In genomic region chr16:49010879-49011278, GRCh38 we compare ENCODE assay signal across 21 cellular contexts.
A peak's percentile ranks its signal among the peaks of the same experiment; 100 is the strongest.
DNase-seq lines count a peak whose midpoint lies in the region; ATAC-seq and TF ChIP-seq lines count a peak whose summit lies in the region.
"Had no signal": no experiment of that assay in that cellular context is flagged by ENCODE, and none has a peak within 500 bp of the region (broad histone marks: within the 10 kb centered on the region; RNA-seq: fewer than 3 reads in every experiment).

No MANE protein-coding gene starts in this region.

- H3K9ac ChIP-seq in neuronal stem cell (ENCODE audit: low read depth, low read length, poor library complexity) = no peak overlapping the region
- H3K9ac ChIP-seq: BLaER1 treated with 17β-estradiol and CSF1 and Interleukin-3, amounts not matched to agents 10 nM and 100 nM had no signal

- peak overlapping the region; percentile 56 for H3K18ac ChIP-seq in neuronal stem cell (ENCODE audit: low read length)

- intact Hi-C loops in uterus (cut with DNase I; ENCODE audit: low total_unique reads) = no loop called here
- intact Hi-C loops in Caco-2 (cut with micrococcal nuclease; ENCODE audit: unreplicated experiment) = no loop called here

- no peak overlapping the region for H2BK15ac ChIP-seq in neuronal stem cell (ENCODE audit: low read length)

- no peak overlapping the region for H3K4me3 ChIP-seq in coronary artery
- H3K4me3 ChIP-seq in neuronal stem cell (ENCODE audit: low read length in 2 of 2) = no peak overlapping the region
- H3K4me3 ChIP-seq in uterus = no peak overlapping the region
- no peak overlapping the region for H3K4me3 ChIP-seq in Caco-2 (ENCODE audit: low read depth, low read length)
- H3K4me3 ChIP-seq: A549; BLaER1 treated with 17β-estradiol and CSF1 and Interleukin-3, amounts not matched to agents 10 nM and 100 nM; GM12878 had no signal

- H3K9me3 Mint-ChIP-seq in Caco-2 (ENCODE audit: unreplicated experiment) = no peaks in the 10 kb centered on the region

- no peak overlapping the region for H3K4me2 ChIP-seq in neuronal stem cell (ENCODE audit: insufficient read depth, low read length, poor library complexity, severe bottlenecking)
- H3K4me2 ChIP-seq: A549; BLaER1 treated with 17β-estradiol and CSF1 and Interleukin-3, amounts not matched to agents 10 nM and 100 nM had no signal

- no peak overlapping the region for H2BK12ac ChIP-seq in neuronal stem cell (ENCODE audit: low read length)

- no peak overlapping the region for H4K8ac ChIP-seq in neuronal stem cell (ENCODE audit: low read depth, low read length)

- no peak for TF ChIP-seq CTCF in coronary artery (IDR thresholded peaks at IDR 0.05)
- no peak for TF ChIP-seq CTCF in uterus (IDR thresholded peaks at IDR 0.05)
- TF ChIP-seq CTCF in Caco-2 (IDR thresholded peaks at IDR 0.05; ENCODE audit: insufficient read depth in 1 of 2, low read depth in 1 of 2, low read length in 1 of 2, severe bottlenecking in 1 of 2, unreplicated experiment in 1 of 2) = no peak

- H3K36me3 Mint-ChIP-seq in Caco-2 (ENCODE audit: insufficient read depth, unreplicated experiment) = no peaks in the 10 kb centered on the region
- H3K36me3 Mint-ChIP-seq: CD8-positive, alpha-beta T cell had no signal

- no peak overlapping the region for H3K27ac Mint-ChIP-seq in Caco-2 (ENCODE audit: unreplicated experiment)
- H3K27ac Mint-ChIP-seq: B cell; CD4-positive, alpha-beta T cell; CD8-positive, alpha-beta T cell had no signal

- DNase-seq in coronary artery (ENCODE audit: low spot score) = peak; percentile 49
- no peak for DNase-seq in neuronal stem cell (ENCODE audit: low spot score)
- no peak for DNase-seq in uterus
- DNase-seq in Caco-2 = no peak
- DNase-seq in activated naive CD4-positive, alpha-beta T cell treated with Interleukin-2 at 50 U/mL for 16 hours = no peak
- DNase-seq: AML-193; CD4-positive, alpha-beta T cell; CD8-positive, alpha-beta T cell; DMS 273 treated with DMSO at 0.1 percent for 48 hours; DMS153; DMS53; DMS79; DND-41; GDM1 had no signal

- no peak for ATAC-seq in GM21360 (IDR thresholded peaks at IDR 0.05; ENCODE audit: unreplicated experiment)
- ATAC-seq: A549; CD8-positive, alpha-beta T cell; GM12878 had no signal

- peak overlapping the region; percentile 49 for H3K14ac ChIP-seq in neuronal stem cell (ENCODE audit: low read length)

- BruUV-seq in Caco-2 (replicated peaks; lab: Mats Ljungman, UMichigan) = no TSS peak

- H3K4ac ChIP-seq in neuronal stem cell (ENCODE audit: low read length) = no peak overlapping the region

- H3K36me3 ChIP-seq in neuronal stem cell (replicated peaks in 1 of 2; ENCODE audit: control insufficient read depth in 2 of 2, insufficient read depth in 2 of 2, low read length in 2 of 2) = no peaks in the 10 kb centered on the region
- H3K36me3 ChIP-seq in uterus = no peaks in the 10 kb centered on the region
- no peaks in the 10 kb centered on the region for H3K36me3 ChIP-seq in Caco-2 (ENCODE audit: control insufficient read depth, insufficient read depth, low read length)
- H3K36me3 ChIP-seq: BLaER1 treated with 17β-estradiol and CSF1 and Interleukin-3, amounts not matched to agents 10 nM and 100 nM had no signal

- H3K4me1 ChIP-seq in neuronal stem cell (ENCODE audit: control insufficient read depth in 2 of 2, insufficient read depth in 1 of 2, low read depth in 1 of 2, low read length in 2 of 2) (peaks cover 0 to 8% of the 10 kb centered on the region in 2 donors), uterus (peaks cover 0 to 10% of the 10 kb centered on the region in 2 donors), Caco-2 (0 out of 2 replicates have a peak, but pooled peaks cover 4% of the 10 kb centered on the region)
- H3K4me1 ChIP-seq: A549 had no signal

- WGBS in neuronal stem cell (ENCODE audit: extremely low coverage in 2 of 2, insufficient read length in 2 of 2, insufficient replicate concordance in 1 of 2), 2 donors = no CpG with 5 or more reads among the region's 7 CpGs

- CTCF ChIA-PET in Caco-2 (lab: Charles Lee) = no interaction called here

- no peaks in the 10 kb centered on the region for H3K27me3 Mint-ChIP-seq in Caco-2 (ENCODE audit: insufficient read depth, unreplicated experiment)
- H3K27me3 Mint-ChIP-seq: B cell; CD4-positive, alpha-beta T cell had no signal

- H3K23ac ChIP-seq in neuronal stem cell (ENCODE audit: low read depth, low read length, poor library complexity) = no peak overlapping the region

- no peak overlapping the region for H2AFZ ChIP-seq in neuronal stem cell (ENCODE audit: low read length)

- H3K27me3 ChIP-seq in neuronal stem cell (ENCODE audit: control insufficient read depth in 3 of 3, insufficient read depth in 3 of 3, low read depth in 1 of 3, low read length in 3 of 3) (no peaks in the 10 kb centered on the region), uterus (no peaks in the 10 kb centered on the region), Caco-2 (replicated peaks; ENCODE audit: control insufficient read depth, insufficient read depth, low read length) (no peaks in the 10 kb centered on the region)
- H3K27me3 ChIP-seq: BLaER1 treated with 17β-estradiol and CSF1 and Interleukin-3, amounts not matched to agents 10 nM and 100 nM had no signal

- POLR2A ChIA-PET in Caco-2 (lab: Charles Lee) = no interaction called here

- no peaks in the 10 kb centered on the region for H3K79me1 ChIP-seq in neuronal stem cell (ENCODE audit: low read depth, low read length)

- H3K27ac ChIP-seq in coronary artery = no peak overlapping the region
- H3K27ac ChIP-seq in neuronal stem cell (replicated peaks; ENCODE audit: low read length) = no peak overlapping the region
- peak overlapping the region; percentile 45 to 60 for H3K27ac ChIP-seq in uterus
- H3K27ac ChIP-seq: 22Rv1; A549; BLaER1 treated with 17β-estradiol and CSF1 and Interleukin-3, amounts not matched to agents 10 nM and 100 nM; C4-2B had no signal

- no peaks in the 10 kb centered on the region for H3K4me1 Mint-ChIP-seq in Caco-2 (ENCODE audit: low read depth, unreplicated experiment)
- H3K4me1 Mint-ChIP-seq: B cell had no signal

- H3K9me3 ChIP-seq in neuronal stem cell (replicated peaks in 1 of 2; ENCODE audit: control insufficient read depth in 2 of 2, insufficient read depth in 1 of 2, low read depth in 1 of 2, low read length in 2 of 2) (peaks cover 0 to 2% of the 10 kb centered on the region in 2 donors), uterus (no peaks in the 10 kb centered on the region), Caco-2 (no peaks in the 10 kb centered on the region)
- H3K9me3 ChIP-seq: A549 had no signal

- H2AK5ac ChIP-seq in neuronal stem cell (ENCODE audit: low read depth, low read length) = no peak overlapping the region

- H4K91ac ChIP-seq in neuronal stem cell (ENCODE audit: low read depth, low read length, poor library complexity) = no peak overlapping the region

- no peak overlapping the region for H2BK120ac ChIP-seq in neuronal stem cell (ENCODE audit: low read depth, low read length)

- no peak for TF ChIP-seq POLR2A in uterus (IDR thresholded peaks at IDR 0.05)

- no peak overlapping the region for H2BK5ac ChIP-seq in neuronal stem cell (ENCODE audit: low read length)

- H3K4me3 Mint-ChIP-seq in Caco-2 (ENCODE audit: unreplicated experiment) = no peak overlapping the region
- H3K4me3 Mint-ChIP-seq: B cell; CD4-positive, alpha-beta T cell; CD8-positive, alpha-beta T cell had no signal

Comparison
In these comparisons a context has a peak if more than half of its experiments do, and no peak if none do; other contexts are left out.
1. H3K27ac ChIP-seq: peak in uterus (2 of 2); none in coronary artery (0 of 2) and neuronal stem cell (single experiment).